In genomic region chr6:103101267-103101666, GRCh38 we compare ENCODE assay signal across 39 cellular contexts.
"Had no signal": no experiment of that assay in that cellular context is flagged by ENCODE, and none has a peak within 500 bp of the region (broad histone marks: within the 10 kb centered on the region; RNA-seq: fewer than 3 reads in every experiment).

No MANE protein-coding gene starts in this region.

- H3K27me3 ChIP-seq: adrenal gland, ascending aorta, body of pancreas, brain microvascular endothelial cell, breast epithelium, cardiac muscle cell had no signal

- H3K27ac Mint-ChIP-seq: activated naive CD4-positive, alpha-beta T cell treated with anti-CD3 and anti-CD28 coated beads for 36 hours; activated naive CD4-positive, alpha-beta T cell treated with anti-CD3 and anti-CD28 coated beads, Interleukin-2, amount 10 ng/mL, durations not matched to agents 7 days and 5 days; activated naive CD4-positive, alpha-beta T cell treated with anti-CD3 and anti-CD28 coated beads, Interleukin-2, amount 50 U/mL, for 24 hours; activated naive CD4-positive, alpha-beta T cell treated with anti-CD3 and anti-CD28 coated beads, Interleukin-2, amount 50 U/mL, for 72 hours; activated naive CD8-positive, alpha-beta T cell; activated naive CD8-positive, alpha-beta T cell treated with anti-CD3 and anti-CD28 coated beads for 36 hours; activated naive CD8-positive, alpha-beta T cell treated with anti-CD3 and anti-CD28 coated beads, Interleukin-2, amount 10 ng/mL, durations not matched to agents 7 days and 5 days; activated naive CD8-positive, alpha-beta T cell treated with anti-CD3 and anti-CD28 coated beads, Interleukin-2, amount 50 U/mL, for 24 hours; activated T-cell treated with anti-CD3 and anti-CD28 coated beads, Interleukin-2, amount 50 U/mL, for 24 hours; activated T-cell treated with anti-CD3 and anti-CD28 coated beads, Interleukin-2, amount 50 U/mL, for 72 hours; activated T-helper 1 cell treated with anti-CD3 and anti-CD28 coated beads, Interleukin-12 subunit alpha, Interleukin-12 subunit beta, Interleukin-2, Interleukin-4 antibody, amounts not matched to agents 30 ng/mL and 10 ng/mL and 1 ng/mL, durations not matched to agents 14 hours and 24 hours and 36 hours; activated T-helper 17 cell treated with anti-CD3 and anti-CD28 coated beads, Interleukin-2, amount 50 U/mL, for 72 hours; activated T-helper 2 cell treated with anti-CD3 and anti-CD28 coated beads, Interferon-gamma antibody, Interleukin-2, Interleukin-4, amounts not matched to agents 10 μg/mL and 5 μg/mL and 100 μg/mL, durations not matched to agents 14 hours and 24 hours and 36 hours; brain had no signal

- H3K36me3 ChIP-seq: adrenal gland, ascending aorta, brain microvascular endothelial cell, breast epithelium, cardiac muscle cell had no signal

- H3K27me3 Mint-ChIP-seq: activated naive CD4-positive, alpha-beta T cell treated with anti-CD3 and anti-CD28 coated beads, Interleukin-2, amount 10 ng/mL, durations not matched to agents 7 days and 5 days; activated naive CD4-positive, alpha-beta T cell treated with anti-CD3 and anti-CD28 coated beads, Interleukin-2, amount 50 U/mL, for 24 hours; activated naive CD8-positive, alpha-beta T cell; activated naive CD8-positive, alpha-beta T cell treated with anti-CD3 and anti-CD28 coated beads for 36 hours; activated naive CD8-positive, alpha-beta T cell treated with anti-CD3 and anti-CD28 coated beads, Interleukin-2, amount 10 ng/mL, durations not matched to agents 7 days and 5 days; activated naive CD8-positive, alpha-beta T cell treated with anti-CD3 and anti-CD28 coated beads, Interleukin-2, amount 50 U/mL, for 24 hours; activated T-cell treated with anti-CD3 and anti-CD28 coated beads, Interleukin-2, amount 50 U/mL, for 24 hours; activated T-helper 17 cell treated with anti-CD3 and anti-CD28 coated beads, Interleukin-2, amount 50 U/mL, for 72 hours; brain; central memory CD8-positive, alpha-beta T cell had no signal

- FAIRE-seq: astrocyte, bronchial epithelial cell had no signal

- DNase-seq: activated effector memory CD4-positive, alpha-beta T cell treated with anti-CD3 and anti-CD28 coated beads, Interleukin-2, amount 50 U/mL, for 16 hours; activated effector memory CD4-positive, alpha-beta T cell treated with Interleukin-2 at 50 U/mL for 16 hours; activated gamma-delta T cell; activated gamma-delta T cell treated with Interleukin-2 at 50 U/mL for 16 hours; activated naive CD4-positive, alpha-beta T cell; activated naive CD4-positive, alpha-beta T cell treated with anti-CD3 and anti-CD28 coated beads for 36 hours; activated naive CD4-positive, alpha-beta T cell treated with anti-CD3 and anti-CD28 coated beads, Interleukin-2, amount 10 ng/mL, durations not matched to agents 7 days and 5 days; activated naive CD4-positive, alpha-beta T cell treated with anti-CD3 and anti-CD28 coated beads, Interleukin-2, amount 50 U/mL, for 16 hours; activated naive CD4-positive, alpha-beta T cell treated with Interleukin-2 at 50 U/mL for 16 hours; activated naive CD8-positive, alpha-beta T cell treated with anti-CD3 and anti-CD28 coated beads for 36 hours; activated naive CD8-positive, alpha-beta T cell treated with anti-CD3 and anti-CD28 coated beads, Interleukin-2, amount 10 ng/mL, durations not matched to agents 7 days and 5 days; activated naive CD8-positive, alpha-beta T cell treated with anti-CD3 and anti-CD28 coated beads, Interleukin-2, amount 50 U/mL, for 24 hours; activated T-cell treated with anti-CD3 and anti-CD28 coated beads, Interleukin-2, amount 50 U/mL, for 24 hours; activated T-cell treated with anti-CD3 and anti-CD28 coated beads, Interleukin-2, amount 50 U/mL, for 4 hours; activated T-cell treated with anti-CD3 and anti-CD28 coated beads, Interleukin-2, amount 50 U/mL, for 48 hours; activated T-cell treated with anti-CD3 and anti-CD28 coated beads, Interleukin-2, amount 50 U/mL, for 72 hours; adrenal gland; amniotic stem cell; amygdala; anterior cingulate cortex; aorta; body of pancreas; brain microvascular endothelial cell; caudate nucleus; central memory CD4-positive, alpha-beta T cell; cerebellar nuclear complex had no signal

- ATAC-seq: activated naive CD4-positive, alpha-beta T cell treated with anti-CD3 and anti-CD28 coated beads, Interleukin-2, amount 50 U/mL, for 72 hours; activated naive CD8-positive, alpha-beta T cell treated with anti-CD3 and anti-CD28 coated beads, Interleukin-2, amount 50 U/mL, for 24 hours; activated T-cell treated with anti-CD3 and anti-CD28 coated beads, Interleukin-2, amount 50 U/mL, for 4 hours; activated T-cell treated with anti-CD3 and anti-CD28 coated beads, Interleukin-2, amount 50 U/mL, for 72 hours; activated T-helper 17 cell treated with anti-CD3 and anti-CD28 coated beads, Interleukin-2, amount 50 U/mL, for 72 hours; body of pancreas had no signal

- H3K9me3 ChIP-seq: adrenal gland, ascending aorta, body of pancreas had no signal

- H3K4me1 Mint-ChIP-seq: activated naive CD4-positive, alpha-beta T cell treated with anti-CD3 and anti-CD28 coated beads, Interleukin-2, amount 10 ng/mL, durations not matched to agents 7 days and 5 days; activated naive CD4-positive, alpha-beta T cell treated with anti-CD3 and anti-CD28 coated beads, Interleukin-2, amount 50 U/mL, for 24 hours; activated naive CD8-positive, alpha-beta T cell treated with anti-CD3 and anti-CD28 coated beads for 36 hours; activated naive CD8-positive, alpha-beta T cell treated with anti-CD3 and anti-CD28 coated beads, Interleukin-2, amount 10 ng/mL, durations not matched to agents 7 days and 5 days; activated naive CD8-positive, alpha-beta T cell treated with anti-CD3 and anti-CD28 coated beads, Interleukin-2, amount 50 U/mL, for 24 hours; activated T-helper 17 cell treated with anti-CD3 and anti-CD28 coated beads, Interleukin-2, amount 50 U/mL, for 72 hours; brain; central memory CD8-positive, alpha-beta T cell had no signal

- H3K4me3 Mint-ChIP-seq: activated naive CD4-positive, alpha-beta T cell treated with anti-CD3 and anti-CD28 coated beads for 36 hours; activated naive CD4-positive, alpha-beta T cell treated with anti-CD3 and anti-CD28 coated beads, Interleukin-2, amount 10 ng/mL, durations not matched to agents 7 days and 5 days; activated naive CD4-positive, alpha-beta T cell treated with anti-CD3 and anti-CD28 coated beads, Interleukin-2, amount 50 U/mL, for 24 hours; activated naive CD8-positive, alpha-beta T cell; activated naive CD8-positive, alpha-beta T cell treated with anti-CD3 and anti-CD28 coated beads for 36 hours; activated naive CD8-positive, alpha-beta T cell treated with anti-CD3 and anti-CD28 coated beads, Interleukin-2, amount 10 ng/mL, durations not matched to agents 7 days and 5 days; activated naive CD8-positive, alpha-beta T cell treated with anti-CD3 and anti-CD28 coated beads, Interleukin-2, amount 50 U/mL, for 24 hours; activated T-cell treated with anti-CD3 and anti-CD28 coated beads, Interleukin-2, amount 50 U/mL, for 24 hours; activated T-cell treated with anti-CD3 and anti-CD28 coated beads, Interleukin-2, amount 50 U/mL, for 4 hours; activated T-cell treated with anti-CD3 and anti-CD28 coated beads, Interleukin-2, amount 50 U/mL, for 72 hours; activated T-helper 1 cell treated with anti-CD3 and anti-CD28 coated beads, Interleukin-12 subunit alpha, Interleukin-12 subunit beta, Interleukin-2, Interleukin-4 antibody, amounts not matched to agents 30 ng/mL and 10 ng/mL and 1 ng/mL, durations not matched to agents 14 hours and 24 hours and 36 hours; activated T-helper 17 cell treated with anti-CD3 and anti-CD28 coated beads, Interleukin-2, amount 50 U/mL, for 72 hours; brain; central memory CD8-positive, alpha-beta T cell had no signal

- H3K4me1 ChIP-seq: adrenal gland, ascending aorta, body of pancreas, breast epithelium had no signal

- H3K4me3 ChIP-seq: adrenal gland, ascending aorta, body of pancreas, breast epithelium, cardiac muscle cell had no signal

- H3K27ac ChIP-seq: adrenal gland, ascending aorta, body of pancreas, brain microvascular endothelial cell, breast epithelium, cardiac muscle cell had no signal

- H3K36me3 Mint-ChIP-seq: activated naive CD4-positive, alpha-beta T cell treated with anti-CD3 and anti-CD28 coated beads, Interleukin-2, amount 10 ng/mL, durations not matched to agents 7 days and 5 days; activated naive CD4-positive, alpha-beta T cell treated with anti-CD3 and anti-CD28 coated beads, Interleukin-2, amount 50 U/mL, for 24 hours; activated naive CD4-positive, alpha-beta T cell treated with anti-CD3 and anti-CD28 coated beads, Interleukin-2, amount 50 U/mL, for 72 hours; activated naive CD8-positive, alpha-beta T cell; activated naive CD8-positive, alpha-beta T cell treated with anti-CD3 and anti-CD28 coated beads for 36 hours; activated naive CD8-positive, alpha-beta T cell treated with anti-CD3 and anti-CD28 coated beads, Interleukin-2, amount 10 ng/mL, durations not matched to agents 7 days and 5 days; brain had no signal
